ENCODE assay signal across 8 cellular contexts in genomic region chr1:33633019-33633801, GRCh38.
A peak's percentile ranks its signal among the peaks of the same experiment; 100 is the strongest.
DNase-seq lines count a peak whose midpoint lies in the region; ATAC-seq and TF ChIP-seq lines count a peak whose summit lies in the region.

No MANE protein-coding gene starts in this region.

- intact Hi-C loops in upper lobe of right lung (cut with DNase I) = no loop called here

- TF ChIP-seq CTCF in AG09319 (IDR thresholded peaks at IDR 0.05; ENCODE audit: low read depth, low read length) (no peak; the same call in none of the 2 replicates), glutamatergic neuron (IDR thresholded peaks at IDR 0.05; ENCODE audit: partially characterized antibody, unreplicated experiment) (peak; percentile 93), upper lobe of right lung (IDR thresholded peaks at IDR 0.05) (peak; percentile 96)

- no peak overlapping the region for H3K27ac Mint-ChIP-seq in glutamatergic neuron (ENCODE audit: unreplicated experiment)

- ATAC-seq in GM19395 (IDR thresholded peaks at IDR 0.05; ENCODE audit: unreplicated experiment) = peak; percentile 56
- peak; percentile 96 for ATAC-seq in upper lobe of right lung

- no peaks in the 10 kb centered on the region for H3K36me3 ChIP-seq in upper lobe of right lung

- H3K4me1 ChIP-seq in upper lobe of right lung = no peaks in the 10 kb centered on the region

- H3K36me3 Mint-ChIP-seq in glutamatergic neuron (ENCODE audit: unreplicated experiment) = no peaks in the 10 kb centered on the region

- no peak overlapping the region for H3K27ac ChIP-seq in upper lobe of right lung

- H3K27me3 Mint-ChIP-seq in glutamatergic neuron (ENCODE audit: unreplicated experiment) = peaks cover 3% of the 10 kb centered on the region

- H3K4me1 Mint-ChIP-seq in glutamatergic neuron (ENCODE audit: low read depth, unreplicated experiment) = no peaks in the 10 kb centered on the region

- no peak overlapping the region for H3K4me3 ChIP-seq in upper lobe of right lung

- peaks cover 2% of the 10 kb centered on the region for H3K9me3 Mint-ChIP-seq in glutamatergic neuron (ENCODE audit: unreplicated experiment)

- no peaks in the 10 kb centered on the region for H3K9me3 ChIP-seq in upper lobe of right lung

- H3K4me3 Mint-ChIP-seq in glutamatergic neuron (ENCODE audit: unreplicated experiment) = no peak overlapping the region

- peaks cover 8% of the 10 kb centered on the region for H3K27me3 ChIP-seq in upper lobe of right lung

- DNase-seq in AG09319 (ENCODE audit: extremely low read depth, low read depth) (peak; percentile 68), NCI-H1092 (lab: John Stamatoyannopoulos, UW) (peak; percentile 92), SKM-1 (lab: John Stamatoyannopoulos, UW; ENCODE audit: unreplicated experiment) (peak; percentile 10), glutamatergic neuron (peak; percentile 96), pons (ENCODE audit: low spot score) (peak; percentile 91), upper lobe of right lung (peak; percentile 90)
- DNase-seq in activated naive CD4-positive, alpha-beta T cell treated with anti-CD3 and anti-CD28 coated beads, Interleukin-2, amount 50 U/mL, for 16 hours = peak; percentile 86

Comparison
In these comparisons a context has a peak if more than half of its experiments do, and no peak if none do; other contexts are left out.
1. DNase-seq: peak in every context shown above with its lines; median percentile 96 in glutamatergic neuron; 92 in NCI-H1092; 91 in pons; 90 in upper lobe of right lung; 86 in activated naive CD4-positive, alpha-beta T cell treated with anti-CD3 and anti-CD28 coated beads, Interleukin-2, amount 50 U/mL, for 16 hours; 68 in AG09319; 10 in SKM-1.